Comparison of ENCODE assay signal across 7 cellular contexts in the genomic region with DNA sequence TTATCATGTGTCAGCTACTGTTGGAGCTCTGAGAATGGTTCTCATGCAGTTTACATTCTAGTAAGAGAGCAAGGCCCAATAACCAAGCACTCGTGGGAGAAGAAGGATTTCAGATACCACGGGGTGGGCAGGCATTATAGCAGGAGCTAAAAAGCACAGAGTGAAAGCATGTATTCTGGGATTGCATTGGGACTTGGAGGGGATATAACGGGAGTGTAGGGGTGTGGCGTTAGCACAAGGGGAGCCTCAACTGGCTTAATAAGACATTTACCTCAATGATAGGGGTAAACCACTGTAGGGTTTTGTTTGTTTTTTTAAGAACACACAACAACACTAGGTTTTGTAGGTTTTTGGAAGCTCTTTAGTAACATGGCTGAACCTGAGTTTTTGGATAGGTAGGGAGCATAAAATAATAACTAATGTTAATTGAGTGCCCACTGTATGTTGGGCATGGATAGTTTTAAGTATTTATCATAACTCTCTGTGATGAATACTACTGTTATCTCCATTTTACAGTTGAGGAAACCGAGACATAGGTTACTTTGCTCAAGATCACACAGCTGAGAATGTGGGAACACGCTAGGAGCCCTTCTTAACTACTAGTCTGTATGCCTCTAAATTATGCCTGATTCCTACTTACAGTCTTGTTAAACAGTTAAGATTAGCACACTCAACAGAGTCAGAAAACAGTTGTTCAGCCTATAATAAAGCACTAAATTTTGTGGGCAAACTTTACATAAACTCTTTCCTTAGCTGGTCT. TPM values are rescaled to one million over a fixed set of nuclear protein-coding genes. Genes with fewer than 3 reads are reported as not detected.
DNase-seq lines count a peak whose midpoint lies in the region; ATAC-seq and TF ChIP-seq lines count a peak whose summit lies in the region.

No MANE protein-coding gene starts in this region.

- no peaks in the 10 kb centered on the region for H3F3A ChIP-seq in GM23338 (replicated peaks; ENCODE audit: low read depth)

- no peak overlapping the region; the same call in 2 of the 3 replicates for H3K4me3 Mint-ChIP-seq in GM23338

- H4K20me1 ChIP-seq in GM23338 (replicated peaks; ENCODE audit: insufficient read depth) = no peaks in the 10 kb centered on the region

- intact Hi-C loops in esophagus muscularis mucosa (cut with DNase I) = loop anchor here (5.0 kb wide), 1 partner anchor 42 kb away; no protein-coding TSS in a partner anchor

- H3K27me3 Mint-ChIP-seq in GM23338 (ENCODE audit: insufficient read depth, low read depth, poor library complexity) = peaks cover 25% of the 10 kb centered on the region

- no peak overlapping the region for H2AFZ ChIP-seq in GM23338

- H3K36me3 Mint-ChIP-seq in GM23338 (ENCODE audit: low read depth) = no peaks in the 10 kb centered on the region

- DNase-seq in GM23338 (ENCODE audit: low spot score) = no peak
- DNase-seq in RPMI8226 = peak; percentile 50
- DNase-seq in esophagus muscularis mucosa (ENCODE audit: extremely low spot score) = no peak
- no peak for DNase-seq in cortex of kidney (lab: John Stamatoyannopoulos, UW)
- no peak for DNase-seq in CD1c-positive myeloid dendritic cell (ENCODE audit: extremely low spot score)

- no peaks in the 10 kb centered on the region for H3K9me3 Mint-ChIP-seq in GM23338

- no peaks in the 10 kb centered on the region for H3K9me2 ChIP-seq in GM23338 (ENCODE audit: insufficient read depth)

- no peak for TF ChIP-seq EP300 in esophagus muscularis mucosa (IDR thresholded peaks at IDR 0.05)

- H3K4me3 ChIP-seq in GM23338 (no peak overlapping the region), esophagus muscularis mucosa (no peak overlapping the region), skeletal muscle satellite cell (ENCODE audit: low read length) (peak overlapping the region; percentile 73)

- H3K27ac Mint-ChIP-seq in GM23338 = no peak overlapping the region

- H3K4me1 Mint-ChIP-seq in GM23338 = peaks cover 40% of the 10 kb centered on the region

- peaks cover 16% of the 10 kb centered on the region for H3K79me2 ChIP-seq in GM23338 (replicated peaks; ENCODE audit: insufficient read depth)

- peak overlapping the region; percentile 98; the same call in 1 of the 2 replicates for H3K4me2 ChIP-seq in GM23338
- peak overlapping the region; percentile 86 for H3K4me2 ChIP-seq in skeletal muscle satellite cell (ENCODE audit: low read length)

- TF ChIP-seq CTCF in GM23338 (conservative IDR thresholded peaks at IDR 0.05; ENCODE audit: low read depth in 2 of 2) (no peak), esophagus muscularis mucosa (IDR thresholded peaks at IDR 0.05) (no peak)

- H3K27me3 ChIP-seq in GM23338 (ENCODE audit: insufficient read depth) (peaks cover 45% of the 10 kb centered on the region), esophagus muscularis mucosa (no peaks in the 10 kb centered on the region), skeletal muscle satellite cell (ENCODE audit: control insufficient read depth, insufficient read depth, low read length) (no peaks in the 10 kb centered on the region)

- H3K4me1 ChIP-seq in GM23338 (ENCODE audit: insufficient read depth) (peaks cover 33% of the 10 kb centered on the region), esophagus muscularis mucosa (peaks cover 12 to 27% (median 26%) of the 10 kb centered on the region in 4 donors), skeletal muscle satellite cell (ENCODE audit: control insufficient read depth, insufficient read depth, low read length) (peaks cover 19% of the 10 kb centered on the region)

- no peak for TF ChIP-seq POLR2A in esophagus muscularis mucosa (IDR thresholded peaks at IDR 0.05; ENCODE audit: low read depth)

- H3K36me3 ChIP-seq in GM23338 (ENCODE audit: insufficient read depth) (no peaks in the 10 kb centered on the region), esophagus muscularis mucosa (no peaks in the 10 kb centered on the region), skeletal muscle satellite cell (ENCODE audit: insufficient read depth, low read length) (no peaks in the 10 kb centered on the region)

- 77% methylated on average over 6 of the region's 6 CpGs for WGBS in esophagus muscularis mucosa

- H3K9ac ChIP-seq in skeletal muscle satellite cell (ENCODE audit: low read depth, low read length) = peak overlapping the region; percentile 87

- ATAC-seq in GM23338 (no peak), HG03175 (IDR thresholded peaks at IDR 0.05; ENCODE audit: unreplicated experiment) (no peak)

- H3K9me3 ChIP-seq in esophagus muscularis mucosa (no peaks in the 10 kb centered on the region), skeletal muscle satellite cell (replicated peaks; ENCODE audit: low read length) (no peaks in the 10 kb centered on the region)

- H3K27ac ChIP-seq in GM23338 (ENCODE audit: low read depth) (no peak overlapping the region), esophagus muscularis mucosa (replicated peaks in 1 of 4) (peak overlapping the region; percentile 94 to 99 (median 98))

TF ChIP-seq in GM23338, 12 proteins besides CTCF, POLR2A, EP300 and RAD21 (continues in another document):
- no peak for TF ChIP-seq ZNF114 (CRISPR knock-in tag; IDR thresholded peaks at IDR 0.05)
- no peak for TF ChIP-seq POLR2AphosphoS5 (IDR thresholded peaks at IDR 0.05; ENCODE audit: low read depth)
- no peak for TF ChIP-seq JUNB (IDR thresholded peaks at IDR 0.05; ENCODE audit: unreplicated experiment)
- no peak for TF ChIP-seq EZH2phosphoT487 (IDR thresholded peaks at IDR 0.05; ENCODE audit: unreplicated experiment)
- TF ChIP-seq, protein P1, sequence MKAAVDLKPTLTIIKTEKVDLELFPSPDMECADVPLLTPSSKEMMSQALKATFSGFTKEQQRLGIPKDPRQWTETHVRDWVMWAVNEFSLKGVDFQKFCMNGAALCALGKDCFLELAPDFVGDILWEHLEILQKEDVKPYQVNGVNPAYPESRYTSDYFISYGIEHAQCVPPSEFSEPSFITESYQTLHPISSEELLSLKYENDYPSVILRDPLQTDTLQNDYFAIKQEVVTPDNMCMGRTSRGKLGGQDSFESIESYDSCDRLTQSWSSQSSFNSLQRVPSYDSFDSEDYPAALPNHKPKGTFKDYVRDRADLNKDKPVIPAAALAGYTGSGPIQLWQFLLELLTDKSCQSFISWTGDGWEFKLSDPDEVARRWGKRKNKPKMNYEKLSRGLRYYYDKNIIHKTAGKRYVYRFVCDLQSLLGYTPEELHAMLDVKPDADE (IDR thresholded peaks at IDR 0.05) = no peak
- no peak for TF ChIP-seq NANOG (IDR thresholded peaks at IDR 0.05; ENCODE audit: borderline replicate concordance)
- TF ChIP-seq EZH2 (IDR thresholded peaks at IDR 0.05; ENCODE audit: low read depth, unreplicated experiment) = no peak
- no peak for TF ChIP-seq ZNF331 (CRISPR knock-in tag; IDR thresholded peaks at IDR 0.05; ENCODE audit: low read depth)
- no peak for TF ChIP-seq STAT1 (IDR thresholded peaks at IDR 0.05; ENCODE audit: unreplicated experiment)

RNA-seq across cellular contexts. Expression of gene SIAH2, which starts 1.8 kb away (rescaled TPM):
- total RNA-seq in GM23338 (2014; rRNA removed; shearing (Covaris generic)) = 15.3 and 28.8 TPM in 2 replicates
- 6.3 and 6.4 TPM in 2 replicates for polyA plus RNA-seq in GM23338 (2016; fragmentation: Nextera tagmentation; extraction: Ambion mirVana)
- total RNA-seq in esophagus muscularis mucosa = 10 to 100 TPM; 27.8 to 55.8 (median 43.3) TPM
- 17.5 and 22.5 TPM in 2 replicates for total RNA-seq in skeletal muscle satellite cell (2012; rRNA removed)
